ENCODE assay signal across 23 cellular contexts in genomic region chr5:76332102-76332501, GRCh38.
DNase-seq lines count a peak whose midpoint lies in the region; ATAC-seq, FAIRE-seq and TF ChIP-seq lines count a peak whose summit lies in the region.
"Had no signal": no experiment of that assay in that cellular context is flagged by ENCODE, and none has a peak within 500 bp of the region (broad histone marks: within the 10 kb centered on the region; RNA-seq: fewer than 3 reads in every experiment).

No MANE protein-coding gene starts in this region.

- CTCF ChIA-PET in H1 (lab: Charles Lee; ENCODE audit: partially characterized antibody): interaction anchor here (0.9 to 1.3 kb wide), 8 partner anchors 10 to 211 kb away, joined by 3 to 6 read pairs (median 3); no protein-coding TSS in a partner anchor

- H4K8ac ChIP-seq in H1 (ENCODE audit: extremely low read depth, insufficient read depth, low read length): no peak overlapping the region

- no peak overlapping the region for H2BK5ac ChIP-seq in H1 (ENCODE audit: low read depth, low read length)

- no peak for TF ChIP-seq CTCF in KMS-11 (conservative IDR thresholded peaks at IDR 0.05; ENCODE audit: low read depth, low read length)
- TF ChIP-seq CTCF in H1 (IDR thresholded peaks at IDR 0.05; ENCODE audit: control extremely low read depth in 1 of 3, insufficient read depth in 1 of 3, low read depth in 1 of 3, low read length in 3 of 3): no peak
- TF ChIP-seq CTCF in neural progenitor cell (IDR thresholded peaks at IDR 0.05): no peak
- TF ChIP-seq CTCF in D721Med (IDR thresholded peaks at IDR 0.05; ENCODE audit: insufficient read depth, missing control alignments): no peak

- no peak overlapping the region for H3K4me3 ChIP-seq in KMS-11 (IDR thresholded peaks at IDR 0.05; ENCODE audit: insufficient read depth, low read depth, low read length)
- H3K4me3 ChIP-seq in H1 (ENCODE audit: extremely low read depth in 1 of 4, insufficient read depth in 2 of 4, low read depth in 3 of 4, low read length in 4 of 4): no peak overlapping the region
- H3K4me3 ChIP-seq in neural progenitor cell: no peak overlapping the region

- H2BK120ac ChIP-seq in H1 (replicated peaks; ENCODE audit: low read depth, low read length): no peak overlapping the region

- 0 out of 2 replicates have a peak overlapping the region, but pooled peaks have one; percentile 27 for H2BK12ac ChIP-seq in H1 (ENCODE audit: low read depth, low read length)

- H3K27ac ChIP-seq in KMS-11 (peak overlapping the region; percentile 88), H1 (ENCODE audit: low read depth, low read length) (no peak overlapping the region), neural progenitor cell (no peak overlapping the region)

- no peaks in the 10 kb centered on the region for H3K27me3 Mint-ChIP-seq in T-helper 2 cell treated with Interferon-gamma antibody and Interleukin-4, amounts not matched to agents 5 μg/mL and 100 μg/mL, for 36 hours (ENCODE audit: low read depth)
- peaks cover 4% of the 10 kb centered on the region for H3K27me3 Mint-ChIP-seq in neural progenitor cell (ENCODE audit: insufficient read depth, low read depth)

- no peaks in the 10 kb centered on the region for H4K20me1 ChIP-seq in KMS-11 (ENCODE audit: insufficient read depth)
- no peaks in the 10 kb centered on the region for H4K20me1 ChIP-seq in H1 (replicated peaks in 1 of 2; ENCODE audit: control insufficient read depth in 1 of 2, insufficient read depth in 2 of 2, low read length in 2 of 2)
- peaks cover 5% of the 10 kb centered on the region for H4K20me1 ChIP-seq in neural progenitor cell (ENCODE audit: low read depth)

- H3K4me1 Mint-ChIP-seq in T-helper 2 cell treated with Interferon-gamma antibody and Interleukin-4, amounts not matched to agents 5 μg/mL and 100 μg/mL, for 36 hours (ENCODE audit: low read depth): peaks cover 64% of the 10 kb centered on the region
- peaks cover 53% of the 10 kb centered on the region for H3K4me1 Mint-ChIP-seq in neural progenitor cell

- peaks cover 3% of the 10 kb centered on the region for H3K36me3 Mint-ChIP-seq in T-helper 2 cell treated with Interferon-gamma antibody and Interleukin-4, amounts not matched to agents 5 μg/mL and 100 μg/mL, for 36 hours (ENCODE audit: low read depth)
- peaks cover 8% of the 10 kb centered on the region for H3K36me3 Mint-ChIP-seq in neural progenitor cell
- H3K36me3 Mint-ChIP-seq: stimulated activated effector memory CD8-positive, alpha-beta T cell treated with anti-CD3 and anti-CD28 coated beads, Interleukin-12 subunit alpha, Interleukin-12 subunit beta, amount 100 ng/mL, for 72 hours had no signal

- no peaks in the 10 kb centered on the region for H3K36me3 ChIP-seq in KMS-11 (ENCODE audit: insufficient read depth)
- H3K36me3 ChIP-seq in H1 (ENCODE audit: control insufficient read depth in 2 of 4, insufficient read depth in 4 of 4, low read length in 3 of 4): peaks cover 0 to 5% (median 0%) of the 10 kb centered on the region in 4 experiments; a peak in 1 of 8 replicates
- no peaks in the 10 kb centered on the region for H3K36me3 ChIP-seq in neural progenitor cell

- no peak overlapping the region for H2AK5ac ChIP-seq in H1 (ENCODE audit: low read depth, low read length)

- POLR2A ChIA-PET in H1 (lab: Charles Lee; ENCODE audit: partially characterized antibody): no interaction called here

- 92% methylated on average over 4 of the region's 4 CpGs; no CpG with 5 or more reads in 1 of the 2 experiments for WGBS in H1 (ENCODE audit: extremely low coverage in 1 of 2, insufficient coverage in 1 of 2, insufficient read length in 1 of 2, insufficient replicate concordance in 2 of 2, low coverage in 1 of 2, low lambda C conversion rate in 2 of 2, missing lambda C conversion rate in 1 of 2), 2 experiments

- H3K9ac ChIP-seq in KMS-11 (peak overlapping the region; percentile 52), H1 (replicated peaks in 1 of 4; ENCODE audit: extremely low read depth in 1 of 4, low read depth in 3 of 4, low read length in 3 of 4) (no peak overlapping the region), neural progenitor cell (no peak overlapping the region)

- no peak for TF ChIP-seq POLR2A in H1 (IDR thresholded peaks at IDR 0.05; ENCODE audit: control extremely low read depth in 1 of 2, low read depth in 2 of 2, low read length in 2 of 2)

- no peak overlapping the region for H2BK15ac ChIP-seq in H1 (ENCODE audit: low read length)

- no peaks in the 10 kb centered on the region for H3K79me2 ChIP-seq in KMS-11 (ENCODE audit: insufficient read depth, low read depth)
- no peaks in the 10 kb centered on the region for H3K79me2 ChIP-seq in H1 (ENCODE audit: control insufficient read depth in 1 of 2, insufficient read depth in 2 of 2, low read length in 2 of 2)
- H3K79me2 ChIP-seq in neural progenitor cell (ENCODE audit: low read depth): no peaks in the 10 kb centered on the region

- DNase-seq in T-helper 2 cell treated with Interferon-gamma antibody and Interleukin-4, amounts not matched to agents 5 μg/mL and 100 μg/mL, for 36 hours (ENCODE audit: low spot score): no peak
- DNase-seq in T-helper 2 cell (no peak), H1 (ENCODE audit: low read depth in 1 of 2, low spot score in 2 of 2) (no peak), neural progenitor cell (ENCODE audit: low spot score) (peak; percentile 36), D721Med (ENCODE audit: insufficient read length, low spot score) (no peak)
- DNase-seq: activated naive CD4-positive, alpha-beta T cell treated with anti-CD3 and anti-CD28 coated beads for 36 hours; aorta; C1 segment of cervical spinal cord; DND-41; effector CD8-positive, alpha-beta T cell; HCEC 1CT; IMR-90; islet precursor cell; mesendoderm; MV-4-11; NCI-H1930; nephron progenitor cell; trophoblast cell had no signal

- TF ChIP-seq RAD21 in H1 (IDR thresholded peaks at IDR 0.05 in 1 of 2, conservative IDR thresholded peaks at IDR 0.05 in 1 of 2; ENCODE audit: low read depth in 2 of 2, low read length in 2 of 2): no peak

- H3F3A ChIP-seq in neural progenitor cell (ENCODE audit: low read depth): peaks cover 13% of the 10 kb centered on the region

- no peak for TF ChIP-seq EP300 in H1 (IDR thresholded peaks at IDR 0.05; ENCODE audit: borderline replicate concordance in 1 of 2, low read depth in 2 of 2, low read length in 2 of 2)

- H3K4ac ChIP-seq in H1 (replicated peaks; ENCODE audit: insufficient read length, low read depth, low read length): no peak overlapping the region

- H3K9me3 Mint-ChIP-seq in T-helper 2 cell treated with Interferon-gamma antibody and Interleukin-4, amounts not matched to agents 5 μg/mL and 100 μg/mL, for 36 hours: peaks cover 3% of the 10 kb centered on the region
- H3K9me3 Mint-ChIP-seq in neural progenitor cell: peaks cover 9% of the 10 kb centered on the region
- H3K9me3 Mint-ChIP-seq: activated naive CD4-positive, alpha-beta T cell treated with anti-CD3 and anti-CD28 coated beads for 36 hours; stimulated activated effector memory CD8-positive, alpha-beta T cell treated with anti-CD3 and anti-CD28 coated beads, Interleukin-12 subunit alpha, Interleukin-12 subunit beta, amount 100 ng/mL, for 72 hours had no signal

- H3K23me2 ChIP-seq in H1 (ENCODE audit: low read depth, low read length): no peaks in the 10 kb centered on the region

- peak overlapping the region; percentile 89 for H3K27ac Mint-ChIP-seq in T-helper 2 cell treated with Interferon-gamma antibody and Interleukin-4, amounts not matched to agents 5 μg/mL and 100 μg/mL, for 36 hours
- no peak overlapping the region for H3K27ac Mint-ChIP-seq in neural progenitor cell
- H3K27ac Mint-ChIP-seq: activated naive CD4-positive, alpha-beta T cell treated with anti-CD3 and anti-CD28 coated beads for 36 hours; WTC11 had no signal

- no peaks in the 10 kb centered on the region; the same call in 1 of the 2 replicates for H3K79me1 ChIP-seq in H1 (ENCODE audit: low read depth, low read length)

- peak overlapping the region; percentile 32 for H4K91ac ChIP-seq in H1 (replicated peaks; ENCODE audit: insufficient read length, low read length)

- 0 out of 2 replicates have a peak overlapping the region, but pooled peaks have one; percentile 25 for H2BK20ac ChIP-seq in H1 (ENCODE audit: low read length)

- H4K5ac ChIP-seq in H1 (ENCODE audit: insufficient read length, low read depth, low read length): no peak overlapping the region

- H3K56ac ChIP-seq in H1 (replicated peaks; ENCODE audit: insufficient read length, low read depth, low read length): no peak overlapping the region

- no peak overlapping the region for H3K23ac ChIP-seq in H1 (ENCODE audit: insufficient read length)

- 0 out of 2 replicates have a peak overlapping the region, but pooled peaks have one; percentile 53 for H3K18ac ChIP-seq in H1 (ENCODE audit: extremely low read depth, low read length)

- H3K27me3 ChIP-seq in KMS-11 (ENCODE audit: insufficient read depth, low read depth) (no peaks in the 10 kb centered on the region), H1 (replicated peaks in 1 of 4; ENCODE audit: control insufficient read depth in 3 of 4, extremely low read depth in 1 of 4, insufficient read depth in 3 of 4, low read length in 3 of 4) (peaks cover 0 to 2% (median under 1%) of the 10 kb centered on the region in 4 experiments; a peak in 3 of 7 replicates), neural progenitor cell (peaks cover 9% of the 10 kb centered on the region)

- peaks cover 87% of the 10 kb centered on the region for H3K4me1 ChIP-seq in KMS-11 (ENCODE audit: low read depth, poor library complexity, severe bottlenecking)
- H3K4me1 ChIP-seq in H1 (replicated peaks in 1 of 4; ENCODE audit: control insufficient read depth in 3 of 4, insufficient read depth in 4 of 4, low read length in 3 of 4): peaks cover 0 to 22% (median 2%) of the 10 kb centered on the region in 4 experiments; a peak in 3 of 7 replicates
- peaks cover 31% of the 10 kb centered on the region for H3K4me1 ChIP-seq in neural progenitor cell

- H3K9me3 ChIP-seq in H1 (ENCODE audit: insufficient read depth in 2 of 2, low read depth in 1 of 2, low read length in 1 of 2) (peaks cover 5 to 10% of the 10 kb centered on the region in 2 experiments; a peak in 3 of 4 replicates), neural progenitor cell (ENCODE audit: low read depth) (no peaks in the 10 kb centered on the region)

- ATAC-seq in HG03571 (IDR thresholded peaks at IDR 0.05; ENCODE audit: unreplicated experiment) (no peak), esophagus mucosa (no peak)
- ATAC-seq: WTC11 had no signal

- H3K4me2 ChIP-seq in KMS-11 (peak overlapping the region; percentile 84), H1 (ENCODE audit: insufficient read depth in 1 of 2, low read depth in 2 of 2, low read length in 2 of 2) (no peak overlapping the region), neural progenitor cell (peak overlapping the region; percentile 69)

- H2AFZ ChIP-seq in KMS-11 (ENCODE audit: low read depth): peak overlapping the region; percentile 36; the same call in 1 of the 2 replicates
- no peak overlapping the region for H2AFZ ChIP-seq in H1 (ENCODE audit: low read length)
- H2AFZ ChIP-seq in neural progenitor cell (replicated peaks): no peak overlapping the region

- FAIRE-seq in H1 (lab: Jason Lieb, UNC): no peak
- no peak for FAIRE-seq in D721Med (lab: Jason Lieb, UNC)

- peak overlapping the region; percentile 68 for H3K4me3 Mint-ChIP-seq in T-helper 2 cell treated with Interferon-gamma antibody and Interleukin-4, amounts not matched to agents 5 μg/mL and 100 μg/mL, for 36 hours
- no peak overlapping the region for H3K4me3 Mint-ChIP-seq in neural progenitor cell
- H3K4me3 Mint-ChIP-seq: activated naive CD4-positive, alpha-beta T cell treated with anti-CD3 and anti-CD28 coated beads for 36 hours; nephron progenitor cell; WTC11 had no signal

- no peak overlapping the region for H3K14ac ChIP-seq in H1 (ENCODE audit: insufficient read length)

Comparison
In these comparisons a context has a peak if more than half of its experiments do, and no peak if none do; other contexts are left out.
1. H3K4me2 ChIP-seq: peak in KMS-11 (single experiment) and neural progenitor cell (single experiment); none in H1 (0 of 2).